Comparison of ENCODE assay signal across 13 cellular contexts in genomic region chr14:99245541-99246511, GRCh38. TPM values are rescaled to one million over a fixed set of nuclear protein-coding genes. Genes with fewer than 3 reads are reported as not detected.
DNase-seq lines count a peak whose midpoint lies in the region; FAIRE-seq and TF ChIP-seq lines count a peak whose summit lies in the region.
"Had no signal": no experiment of that assay in that cellular context is flagged by ENCODE, and none has a peak within 500 bp of the region (broad histone marks: within the 10 kb centered on the region; RNA-seq: fewer than 3 reads in every experiment).

No MANE protein-coding gene starts in this region.

- H3K27me3 ChIP-seq in breast epithelium = peaks cover 2 to 55% of the 10 kb centered on the region in 2 donors
- no peaks in the 10 kb centered on the region for H3K27me3 ChIP-seq in mesendoderm (ENCODE audit: insufficient read depth, low read length, poor library complexity)

- peak overlapping the region; percentile 90 for H3K9ac ChIP-seq in mesendoderm (ENCODE audit: low read length)

- H3K4me3 ChIP-seq in breast epithelium (peak overlapping the region; percentile 15 to 63 (median 43)), mesendoderm (ENCODE audit: low read length) (peak overlapping the region; percentile 39)

- peak overlapping the region; percentile 82 for H3K4me2 ChIP-seq in mesendoderm (ENCODE audit: low read length)

- H2AK5ac ChIP-seq in mesendoderm (ENCODE audit: low read length) = no peak overlapping the region

- peak overlapping the region; percentile 60 for H3K4ac ChIP-seq in mesendoderm (ENCODE audit: low read depth, low read length)

- no peaks in the 10 kb centered on the region for H3K36me3 ChIP-seq in breast epithelium
- no peaks in the 10 kb centered on the region for H3K36me3 ChIP-seq in mesendoderm (ENCODE audit: control insufficient read depth, insufficient read depth, low read length)
- H3K36me3 ChIP-seq: brain microvascular endothelial cell had no signal

- H3K9me3 ChIP-seq in breast epithelium = no peaks in the 10 kb centered on the region

- no peak overlapping the region for H4K5ac ChIP-seq in mesendoderm (ENCODE audit: low read length)

- FAIRE-seq in D721Med (lab: Jason Lieb, UNC) = no peak
- FAIRE-seq: islet of Langerhans, urothelium cell line had no signal

- CTCF ChIA-PET in MCF 10A (lab: Yijun Ruan, JAX) = interaction anchor here (0.7 kb wide), 1 partner anchor 1631 kb away, joined by 3 read pairs; no protein-coding TSS in a partner anchor

- H3K27me3 Mint-ChIP-seq in MCF 10A (ENCODE audit: insufficient read depth, unreplicated experiment) = no peaks in the 10 kb centered on the region
- peaks cover 65% of the 10 kb centered on the region for H3K27me3 Mint-ChIP-seq in chondrocyte (ENCODE audit: low read depth)
- H3K27me3 Mint-ChIP-seq in type B pancreatic cell = peaks cover 25% of the 10 kb centered on the region

- POLR2A ChIA-PET in MCF 10A (lab: Yijun Ruan, JAX) = no interaction called here

- WGBS in mesendoderm (ENCODE audit: extremely low coverage, insufficient coverage, low lambda C conversion rate) = no CpG with 5 or more reads among the region's 86 CpGs

- H3K4me1 Mint-ChIP-seq in MCF 10A (ENCODE audit: insufficient read depth, unreplicated experiment) (no peaks in the 10 kb centered on the region), chondrocyte (ENCODE audit: low read depth) (peaks cover 16% of the 10 kb centered on the region), type B pancreatic cell (ENCODE audit: unreplicated experiment) (peaks cover 69% of the 10 kb centered on the region)
- H3K4me1 Mint-ChIP-seq: B cell had no signal

- no peak for DNase-seq in breast epithelium (ENCODE audit: low spot score in 2 of 2)
- DNase-seq in MCF 10A (ENCODE audit: unreplicated experiment) = no peak
- DNase-seq in chondrocyte (ENCODE audit: low spot score) = peak; percentile 66
- DNase-seq in mesendoderm = peak; percentile 95
- DNase-seq in type B pancreatic cell (ENCODE audit: extremely low spot score, unreplicated experiment) = no peak
- DNase-seq in cerebellar nuclear complex (lab: John Stamatoyannopoulos, UW) = no peak
- no peak for DNase-seq in D721Med (ENCODE audit: insufficient read length, low spot score)
- no peak for DNase-seq in Kasumi-1 (lab: John Stamatoyannopoulos, UW)
- DNase-seq: brain microvascular endothelial cell, NCI-H226 had no signal

- H3K4me3 Mint-ChIP-seq in MCF 10A (ENCODE audit: unreplicated experiment) = no peak overlapping the region
- peak overlapping the region; percentile 31 for H3K4me3 Mint-ChIP-seq in chondrocyte (ENCODE audit: unreplicated experiment)
- H3K4me3 Mint-ChIP-seq in type B pancreatic cell = peak overlapping the region; percentile 74
- H3K4me3 Mint-ChIP-seq: B cell had no signal

- H4K8ac ChIP-seq in mesendoderm (ENCODE audit: low read depth, low read length) = peak overlapping the region; percentile 42

- H2BK5ac ChIP-seq in mesendoderm (ENCODE audit: low read length) = peak overlapping the region; percentile 86

- no peaks in the 10 kb centered on the region for H3K4me1 ChIP-seq in breast epithelium
- peaks cover 27% of the 10 kb centered on the region for H3K4me1 ChIP-seq in mesendoderm (ENCODE audit: control insufficient read depth, low read depth, low read length)

- H3K18ac ChIP-seq in mesendoderm (ENCODE audit: low read length) = peak overlapping the region; percentile 77

- peak overlapping the region; percentile 96 for H3K56ac ChIP-seq in mesendoderm (ENCODE audit: low read length)

- peak overlapping the region; percentile 68 for H2BK120ac ChIP-seq in mesendoderm (ENCODE audit: low read depth, low read length)

- intact Hi-C loops in breast epithelium (cut with DNase I; ENCODE audit: low total_unique reads) (no loop called here), MCF 10A (cut with micrococcal nuclease) (no loop called here)

- H3K27ac Mint-ChIP-seq in MCF 10A (ENCODE audit: low read depth, unreplicated experiment) (no peak overlapping the region), chondrocyte (ENCODE audit: unreplicated experiment) (no peak overlapping the region), type B pancreatic cell (no peak overlapping the region)
- H3K27ac Mint-ChIP-seq: B cell had no signal

- no TSS peak for BruUV-seq in MCF 10A (replicated peaks; lab: Mats Ljungman, UMichigan)

- H3K27ac ChIP-seq in breast epithelium (peak overlapping the region; percentile 8 to 43), mesendoderm (ENCODE audit: low read depth, low read length) (peak overlapping the region; percentile 74)
- H3K27ac ChIP-seq: brain microvascular endothelial cell had no signal

- H2BK15ac ChIP-seq in mesendoderm (replicated peaks; ENCODE audit: low read depth) = no peak overlapping the region

- H3K36me3 Mint-ChIP-seq in MCF 10A (ENCODE audit: insufficient read depth, unreplicated experiment) = no peaks in the 10 kb centered on the region
- peaks cover 2% of the 10 kb centered on the region for H3K36me3 Mint-ChIP-seq in chondrocyte (ENCODE audit: low read depth)
- H3K36me3 Mint-ChIP-seq in type B pancreatic cell = peaks cover 2% of the 10 kb centered on the region

- peaks cover 14% of the 10 kb centered on the region for H3K79me1 ChIP-seq in mesendoderm (ENCODE audit: low read length)

- H3K23ac ChIP-seq in mesendoderm (ENCODE audit: low read length) = peak overlapping the region; percentile 95

- peaks cover 47% of the 10 kb centered on the region for H3K79me2 ChIP-seq in mesendoderm (ENCODE audit: control insufficient read depth, insufficient read depth, low read length)

- TF ChIP-seq CTCF in breast epithelium (IDR thresholded peaks at IDR 0.05) = no peak
- no peak for TF ChIP-seq CTCF in MCF 10A (IDR thresholded peaks at IDR 0.05; ENCODE audit: unreplicated experiment)
- TF ChIP-seq CTCF in chondrocyte (IDR thresholded peaks at IDR 0.05) = no peak
- no peak for TF ChIP-seq CTCF in type B pancreatic cell (conservative IDR thresholded peaks at IDR 0.05)
- TF ChIP-seq CTCF in D721Med (IDR thresholded peaks at IDR 0.05; ENCODE audit: insufficient read depth, missing control alignments) = no peak

- H3K9me3 Mint-ChIP-seq in MCF 10A (ENCODE audit: unreplicated experiment) (no peaks in the 10 kb centered on the region), chondrocyte (ENCODE audit: low read depth) (no peaks in the 10 kb centered on the region), type B pancreatic cell (no peaks in the 10 kb centered on the region)

- TF ChIP-seq POLR2A in breast epithelium (IDR thresholded peaks at IDR 0.05) = no peak

RNA-seq across cellular contexts. Expression of gene BCL11B, which starts 26.2 kb away (rescaled TPM):
- total RNA-seq in breast epithelium (1 to 10 TPM in 2 of 3 donors, under 1 TPM in 1; 0.96 to 3.9 (median 2.6) TPM), MCF 10A (2022) (0.84 and 1.4 TPM in 2 replicates), chondrocyte (0.10 to 0.23 TPM (median 0.17 TPM) in 3 replicates), type B pancreatic cell (ENCODE audit: low replicate concordance) (11.4 and 32.0 TPM in 2 replicates)
- polyA plus RNA-seq in mesendoderm (2013, experiment 1 of 2) = 2.8 TPM
- polyA plus RNA-seq in mesendoderm (2013, experiment 2 of 2) = 2.5 TPM

Comparison
In these comparisons a context has a peak if more than half of its experiments do, and no peak if none do; other contexts are left out.
1. DNase-seq: peak in chondrocyte (single experiment) and mesendoderm (single experiment); none in breast epithelium (0 of 2), MCF 10A (single experiment), type B pancreatic cell (single experiment), cerebellar nuclear complex (0 of 2), D721Med (single experiment) and Kasumi-1 (0 of 2).